In the genomic region with DNA sequence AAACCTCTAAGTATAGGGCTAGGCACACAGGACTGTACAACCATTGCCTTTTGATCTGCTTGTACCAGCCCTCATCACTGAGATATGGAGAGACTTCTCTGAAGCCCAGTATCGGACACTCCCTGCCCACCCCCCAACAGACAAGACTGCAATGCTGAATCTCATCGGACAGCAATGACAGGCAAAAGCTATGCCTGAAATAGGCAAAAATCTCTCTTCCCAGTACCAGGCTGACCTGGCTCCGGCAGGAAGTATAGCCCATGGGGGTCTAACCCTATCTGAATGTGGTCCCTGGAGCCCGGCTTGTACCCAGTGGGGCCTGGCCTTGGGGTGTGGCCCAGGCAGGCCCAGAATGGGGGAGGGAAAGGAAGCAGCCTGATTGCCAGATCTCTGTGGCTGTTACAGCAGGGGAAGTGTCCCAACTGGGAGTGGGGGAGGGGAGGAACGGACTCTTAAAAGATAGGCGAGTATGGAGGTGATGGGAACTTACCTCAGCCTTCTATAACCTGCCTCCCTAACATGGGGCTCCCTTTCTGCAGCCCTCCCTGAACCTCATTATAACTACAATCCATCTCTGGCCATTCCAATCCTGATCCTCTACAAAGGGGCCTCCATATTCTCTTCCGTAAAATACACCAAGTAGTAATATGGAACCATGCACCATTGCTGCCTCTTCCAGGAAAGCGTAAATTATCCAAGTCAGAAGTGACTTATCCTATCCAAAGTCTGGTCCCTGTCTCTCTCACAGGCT, we compare ENCODE assay signal across 11 cellular contexts. TPM values are rescaled to one million over a fixed set of nuclear protein-coding genes. Genes with fewer than 3 reads are reported as not detected.
A peak's percentile ranks its signal among the peaks of the same experiment; 100 is the strongest.
DNase-seq lines count a peak whose midpoint lies in the region; ATAC-seq, FAIRE-seq and TF ChIP-seq lines count a peak whose summit lies in the region.
"Had no signal": no experiment of that assay in that cellular context is flagged by ENCODE, and none has a peak within 500 bp of the region (broad histone marks: within the 10 kb centered on the region; RNA-seq: fewer than 3 reads in every experiment).

No MANE protein-coding gene starts in this region.

- H3K27me3 Mint-ChIP-seq in activated CD4-positive, alpha-beta T cell treated with anti-CD3 and anti-CD28 coated beads, Interleukin-2, amount 10 ng/mL, durations not matched to agents 24 days and 14 days = no peaks in the 10 kb centered on the region
- H3K27me3 Mint-ChIP-seq in activated T-helper 17 cell treated with anti-CD3 and anti-CD28 coated beads, Interleukin-2, amount 50 U/mL, for 72 hours = no peaks in the 10 kb centered on the region

- H3K4me1 ChIP-seq in keratinocyte (ENCODE audit: control insufficient read depth, extremely low read depth, insufficient read depth, low read length) (peaks cover 25% of the 10 kb centered on the region), thoracic aorta (ENCODE audit: control insufficient read depth in 1 of 2, low read depth in 2 of 2) (peaks cover 29 to 49% of the 10 kb centered on the region in 2 donors)

- H3K27ac ChIP-seq in keratinocyte (ENCODE audit: control insufficient read depth, insufficient read depth, low read length) (no peak overlapping the region), thoracic aorta (no peak overlapping the region)
- H3K27ac ChIP-seq: A549 had no signal

- peaks cover 18 to 21% of the 10 kb centered on the region in 2 experiments for H3K36me3 ChIP-seq in keratinocyte (ENCODE audit: control insufficient read depth in 2 of 2, extremely low read depth in 1 of 2, insufficient read depth in 2 of 2, low read length in 2 of 2)
- H3K36me3 ChIP-seq in thoracic aorta = peaks cover 6% of the 10 kb centered on the region

- DNase-seq in activated CD4-positive, alpha-beta T cell treated with anti-CD3 and anti-CD28 coated beads, Interleukin-2, amount 10 ng/mL, durations not matched to agents 24 days and 14 days = peak; percentile 72
- no peak for DNase-seq in activated CD4-positive, alpha-beta T cell treated with anti-CD3 and anti-CD28 coated beads, Interleukin-2, amount 50 U/mL, for 48 hours
- DNase-seq in keratinocyte (ENCODE audit: low read depth, low spot score) = no peak
- DNase-seq in thoracic aorta (ENCODE audit: low spot score) = no peak
- no peak for DNase-seq in islet precursor cell
- no peak for DNase-seq in NCI-H226
- DNase-seq: activated effector memory CD4-positive, alpha-beta T cell treated with Interleukin-2 at 50 U/mL for 16 hours; stimulated activated CD4-positive, alpha-beta T cell treated with anti-CD3 and anti-CD28 coated beads, Interleukin-15, amount 100 ng/mL, for 24 hours had no signal

- H3K4me1 Mint-ChIP-seq in activated CD4-positive, alpha-beta T cell treated with anti-CD3 and anti-CD28 coated beads, Interleukin-2, amount 10 ng/mL, durations not matched to agents 24 days and 14 days = peaks cover 82% of the 10 kb centered on the region
- peaks cover 69% of the 10 kb centered on the region for H3K4me1 Mint-ChIP-seq in activated T-helper 17 cell treated with anti-CD3 and anti-CD28 coated beads, Interleukin-2, amount 50 U/mL, for 72 hours

- peaks cover 80% of the 10 kb centered on the region for H3K36me3 Mint-ChIP-seq in activated CD4-positive, alpha-beta T cell treated with anti-CD3 and anti-CD28 coated beads, Interleukin-2, amount 10 ng/mL, durations not matched to agents 24 days and 14 days (ENCODE audit: low read depth)
- H3K36me3 Mint-ChIP-seq in activated T-helper 17 cell treated with anti-CD3 and anti-CD28 coated beads, Interleukin-2, amount 50 U/mL, for 72 hours (ENCODE audit: low read depth) = peaks cover 100% of the 10 kb centered on the region

- peaks cover 2% of the 10 kb centered on the region for H4K20me1 ChIP-seq in keratinocyte (ENCODE audit: control insufficient read depth, extremely low read depth, insufficient read depth, low read length)

- peak overlapping the region; percentile 12 for H3K4me2 ChIP-seq in keratinocyte (ENCODE audit: control insufficient read depth, extremely low read depth, insufficient read depth, low read depth, low read length)
- H3K4me2 ChIP-seq: A549 had no signal

- no peak for FAIRE-seq in keratinocyte (lab: Jason Lieb, UNC)
- FAIRE-seq: A549 had no signal

- H3K9me3 ChIP-seq in keratinocyte (ENCODE audit: control insufficient read depth, low read depth, low read length) (no peaks in the 10 kb centered on the region), thoracic aorta (no peaks in the 10 kb centered on the region)
- H3K9me3 ChIP-seq: A549 had no signal

- dilution Hi-C loops in keratinocyte (cut with MboI; ENCODE audit: extremely low pct_ligation_motif_present, low sequenced_read_pairs) = no loop called here

- H3K9me3 Mint-ChIP-seq in activated CD4-positive, alpha-beta T cell treated with anti-CD3 and anti-CD28 coated beads, Interleukin-2, amount 10 ng/mL, durations not matched to agents 24 days and 14 days = no peaks in the 10 kb centered on the region
- H3K9me3 Mint-ChIP-seq in activated T-helper 17 cell treated with anti-CD3 and anti-CD28 coated beads, Interleukin-2, amount 50 U/mL, for 72 hours = no peaks in the 10 kb centered on the region

- H2AFZ ChIP-seq in keratinocyte (ENCODE audit: control insufficient read depth, low read length) = no peak overlapping the region

- H3K4me3 ChIP-seq in keratinocyte (ENCODE audit: control insufficient read depth in 2 of 3, extremely low read depth in 1 of 3, insufficient read depth in 2 of 3, low read depth in 1 of 3, low read length in 3 of 3) (no peak overlapping the region), thoracic aorta (peak overlapping the region; percentile 11)
- H3K4me3 ChIP-seq: A549 had no signal

- peak overlapping the region; percentile 85 for H3K27ac Mint-ChIP-seq in activated CD4-positive, alpha-beta T cell treated with anti-CD3 and anti-CD28 coated beads, Interleukin-2, amount 10 ng/mL, durations not matched to agents 24 days and 14 days
- H3K27ac Mint-ChIP-seq in activated T-helper 17 cell treated with anti-CD3 and anti-CD28 coated beads, Interleukin-2, amount 50 U/mL, for 72 hours = peak overlapping the region; percentile 99

- no peaks in the 10 kb centered on the region for H3K27me3 ChIP-seq in keratinocyte (ENCODE audit: control insufficient read depth, extremely low read depth, insufficient read depth, low read length)
- no peaks in the 10 kb centered on the region for H3K27me3 ChIP-seq in thoracic aorta (replicated peaks; ENCODE audit: insufficient read depth)

- H3K9ac ChIP-seq in keratinocyte (ENCODE audit: control insufficient read depth, extremely low read depth, insufficient read depth, low read length) = no peak overlapping the region

- H3K4me3 Mint-ChIP-seq in activated CD4-positive, alpha-beta T cell treated with anti-CD3 and anti-CD28 coated beads, Interleukin-2, amount 10 ng/mL, durations not matched to agents 24 days and 14 days = peak overlapping the region; percentile 93
- peak overlapping the region; percentile 97 for H3K4me3 Mint-ChIP-seq in activated T-helper 17 cell treated with anti-CD3 and anti-CD28 coated beads, Interleukin-2, amount 50 U/mL, for 72 hours

- intact Hi-C loops in activated CD4-positive, alpha-beta T cell treated with anti-CD3 and anti-CD28 coated beads, Interleukin-2, amount 10 ng/mL, durations not matched to agents 24 days and 14 days (cut with micrococcal nuclease) = no loop called here

- H3K9me1 ChIP-seq in keratinocyte (ENCODE audit: control insufficient read depth, extremely low read depth, insufficient read depth, low read length) = peaks cover 5% of the 10 kb centered on the region

- H3K79me2 ChIP-seq in keratinocyte (ENCODE audit: control insufficient read depth, insufficient read depth, low read length) = peaks cover 91% of the 10 kb centered on the region

- TF ChIP-seq CTCF in keratinocyte (optimal IDR thresholded peaks at IDR 0.05 in 1 of 3, IDR thresholded peaks at IDR 0.05 in 1 of 3, conservative IDR thresholded peaks at IDR 0.05 in 1 of 3; ENCODE audit: extremely low read depth in 1 of 3, insufficient read depth in 2 of 3, low read length in 3 of 3) (no peak), thoracic aorta (IDR thresholded peaks at IDR 0.05) (no peak)

- no peak for ATAC-seq in activated T-helper 17 cell treated with anti-CD3 and anti-CD28 coated beads, Interleukin-2, amount 50 U/mL, for 72 hours (replicated peaks)
- ATAC-seq in thoracic aorta (ENCODE audit: insufficient number of reproducible peaks, low FRiP score, low read depth) (no peak), HG02610 (IDR thresholded peaks at IDR 0.05; ENCODE audit: unreplicated experiment) (no peak)
- ATAC-seq: A549 had no signal

RNA-seq across cellular contexts. Expression of a gene that starts 6.2 kb away (rescaled TPM):
- total RNA-seq in activated CD4-positive, alpha-beta T cell treated with anti-CD3 and anti-CD28 coated beads, Interleukin-2, amount 10 ng/mL, durations not matched to agents 24 days and 14 days = 174 and 176 TPM in 2 replicates
- total RNA-seq in activated T-helper 17 cell treated with anti-CD3 and anti-CD28 coated beads, Interleukin-2, amount 50 U/mL, for 72 hours = 100 to 1,000 TPM; 151 to 154 TPM
- 39.8 to 84.6 TPM (median 67.1 TPM) in 3 replicates for polyA plus RNA-seq in keratinocyte
- polyA plus RNA-seq in keratinocyte (2011; ENCODE audit: low read depth) = 17.7 TPM
- 67.3 and 106 TPM in 2 replicates for polyA plus RNA-seq in keratinocyte (2011; cell fraction: cytosol; rRNA removed)
- polyA plus RNA-seq in keratinocyte (2011; cell fraction: nucleus; rRNA removed) = 32.3 and 51.6 TPM in 2 replicates
- polyA plus RNA-seq in keratinocyte (2012; ENCODE audit: low replicate concordance) = 69.4 and 84.6 TPM in 2 replicates
- polyA minus RNA-seq in keratinocyte = 82.3 to 191 TPM (median 136 TPM) in 3 replicates
- 134 TPM for polyA minus RNA-seq in keratinocyte (2011; cell fraction: cytosol; rRNA and poly(A)+ RNA removed)
- 31.6 and 33.4 TPM in 2 replicates for polyA minus RNA-seq in keratinocyte (2011; cell fraction: nucleus; rRNA and poly(A)+ RNA removed)
- total RNA-seq in thoracic aorta = 10 to 100 TPM; 49.4 to 69.7 TPM

RNA-seq across cellular contexts. Expression of a gene that starts 20.9 kb away (rescaled TPM):
- 60.6 and 63.4 TPM in 2 replicates for total RNA-seq in activated CD4-positive, alpha-beta T cell treated with anti-CD3 and anti-CD28 coated beads, Interleukin-2, amount 10 ng/mL, durations not matched to agents 24 days and 14 days
- 10 to 100 TPM; 68.8 to 82.7 TPM for total RNA-seq in activated T-helper 17 cell treated with anti-CD3 and anti-CD28 coated beads, Interleukin-2, amount 50 U/mL, for 72 hours
- polyA plus RNA-seq in keratinocyte = 23.7 to 39.4 TPM (median 25.1 TPM) in 3 replicates
- 50.8 TPM for polyA plus RNA-seq in keratinocyte (2011; ENCODE audit: low read depth)
- polyA plus RNA-seq in keratinocyte (2011; cell fraction: cytosol; rRNA removed) = 24.4 and 25.1 TPM in 2 replicates
- polyA plus RNA-seq in keratinocyte (2011; cell fraction: nucleus; rRNA removed) = 77.4 and 77.5 TPM in 2 replicates
- polyA plus RNA-seq in keratinocyte (2012; ENCODE audit: low replicate concordance) = 36.8 and 44.7 TPM in 2 replicates
- polyA minus RNA-seq in keratinocyte = 99.8 to 170 TPM (median 101 TPM) in 3 replicates
- 58.5 TPM for polyA minus RNA-seq in keratinocyte (2011; cell fraction: cytosol; rRNA and poly(A)+ RNA removed)
- 91.7 and 126 TPM in 2 replicates for polyA minus RNA-seq in keratinocyte (2011; cell fraction: nucleus; rRNA and poly(A)+ RNA removed)
- 10 to 100 TPM; 53.8 to 63.0 TPM for total RNA-seq in thoracic aorta

RNA-seq across cellular contexts. Expression of a gene that starts 26.2 kb away (rescaled TPM):
- total RNA-seq in activated CD4-positive, alpha-beta T cell treated with anti-CD3 and anti-CD28 coated beads, Interleukin-2, amount 10 ng/mL, durations not matched to agents 24 days and 14 days = 30.0 and 32.5 TPM in 2 replicates
- 10 to 100 TPM; 25.6 to 31.8 TPM for total RNA-seq in activated T-helper 17 cell treated with anti-CD3 and anti-CD28 coated beads, Interleukin-2, amount 50 U/mL, for 72 hours
- polyA plus RNA-seq in keratinocyte = 37.3 to 59.8 TPM (median 46.2 TPM) in 3 replicates
- polyA plus RNA-seq in keratinocyte (2011; ENCODE audit: low read depth) = 12.1 TPM
- polyA plus RNA-seq in keratinocyte (2011; cell fraction: cytosol; rRNA removed) = 41.8 and 49.9 TPM in 2 replicates
- polyA plus RNA-seq in keratinocyte (2011; cell fraction: nucleus; rRNA removed) = 85.2 and 108 TPM in 2 replicates
- polyA plus RNA-seq in keratinocyte (2012; ENCODE audit: low replicate concordance) = 30.4 and 55.5 TPM in 2 replicates
- 58.5 to 85.3 TPM (median 81.3 TPM) in 3 replicates for polyA minus RNA-seq in keratinocyte
- polyA minus RNA-seq in keratinocyte (2011; cell fraction: cytosol; rRNA and poly(A)+ RNA removed) = 39.9 TPM
- 23.6 and 23.7 TPM in 2 replicates for polyA minus RNA-seq in keratinocyte (2011; cell fraction: nucleus; rRNA and poly(A)+ RNA removed)
- 10 to 100 TPM in 1 of 2 donors, 1 to 10 TPM in 1; 4.4 to 22.5 TPM for total RNA-seq in thoracic aorta

RNA-seq across cellular contexts. Expression of a gene that starts 37.2 kb away (rescaled TPM):
- 122 and 129 TPM in 2 replicates for total RNA-seq in activated CD4-positive, alpha-beta T cell treated with anti-CD3 and anti-CD28 coated beads, Interleukin-2, amount 10 ng/mL, durations not matched to agents 24 days and 14 days
- total RNA-seq in activated T-helper 17 cell treated with anti-CD3 and anti-CD28 coated beads, Interleukin-2, amount 50 U/mL, for 72 hours = 100 to 1,000 TPM; 126 to 149 TPM
- 66.9 to 93.1 TPM (median 78.9 TPM) in 3 replicates for polyA plus RNA-seq in keratinocyte
- polyA plus RNA-seq in keratinocyte (2011; ENCODE audit: low read depth) = 30.9 TPM
- polyA plus RNA-seq in keratinocyte (2011; cell fraction: cytosol; rRNA removed) = 70.5 and 86.2 TPM in 2 replicates
- 182 and 231 TPM in 2 replicates for polyA plus RNA-seq in keratinocyte (2011; cell fraction: nucleus; rRNA removed)
- 40.3 and 50.0 TPM in 2 replicates for polyA plus RNA-seq in keratinocyte (2012; ENCODE audit: low replicate concordance)
- 287 to 351 TPM (median 326 TPM) in 3 replicates for polyA minus RNA-seq in keratinocyte
- polyA minus RNA-seq in keratinocyte (2011; cell fraction: cytosol; rRNA and poly(A)+ RNA removed) = 112 TPM
- polyA minus RNA-seq in keratinocyte (2011; cell fraction: nucleus; rRNA and poly(A)+ RNA removed) = 177 and 215 TPM in 2 replicates
- total RNA-seq in thoracic aorta = 100 to 1,000 TPM; 135 to 216 TPM
